In genomic region chr12:99027491-99027890, GRCh38 we compare ENCODE assay signal across 13 cellular contexts.
"Had no signal": no experiment of that assay in that cellular context is flagged by ENCODE, and none has a peak within 500 bp of the region (broad histone marks: within the 10 kb centered on the region; RNA-seq: fewer than 3 reads in every experiment).

No MANE protein-coding gene starts in this region.

- H3K4me3 ChIP-seq: esophagus squamous epithelium, lung, tibial artery had no signal

- H3K4me3 Mint-ChIP-seq: activated naive CD4-positive, alpha-beta T cell treated with anti-CD3 and anti-CD28 coated beads for 36 hours; naive thymus-derived CD4-positive, alpha-beta T cell; stimulated activated memory B cell treated with anti-CD40 and anti-IgM and Interleukin-4, amounts not matched to agents 10 μg/mL and 1 μg/mL and 100 μg/mL, for 72 hours; WTC11 had no signal

- H3K36me3 ChIP-seq: esophagus squamous epithelium, tibial artery had no signal

- H3K36me3 Mint-ChIP-seq: naive thymus-derived CD4-positive, alpha-beta T cell; stimulated activated memory B cell treated with anti-CD40 and anti-IgM and Interleukin-4, amounts not matched to agents 10 μg/mL and 1 μg/mL and 100 μg/mL, for 72 hours had no signal

- ATAC-seq: left colon; naive thymus-derived CD4-positive, alpha-beta T cell; right cardiac atrium; stimulated activated memory B cell treated with anti-CD40 and anti-IgM and Interleukin-4, amounts not matched to agents 10 μg/mL and 1 μg/mL and 100 μg/mL, for 72 hours had no signal

- DNase-seq: activated CD4-positive, alpha-beta T cell treated with anti-CD3 and anti-CD28 coated beads for 48 hours; activated naive CD4-positive, alpha-beta T cell treated with anti-CD3 and anti-CD28 coated beads for 36 hours; esophagus squamous epithelium; foreskin melanocyte; head of caudate nucleus; left colon; naive thymus-derived CD4-positive, alpha-beta T cell; posterior cingulate gyrus; right cardiac atrium; tibial artery had no signal

- H3K27me3 ChIP-seq: esophagus squamous epithelium, tibial artery had no signal

- H3K9me3 ChIP-seq: esophagus squamous epithelium, tibial artery had no signal

- H3K4me1 ChIP-seq: tibial artery had no signal

- H3K4me1 Mint-ChIP-seq: naive thymus-derived CD4-positive, alpha-beta T cell; stimulated activated memory B cell treated with anti-CD40 and anti-IgM and Interleukin-4, amounts not matched to agents 10 μg/mL and 1 μg/mL and 100 μg/mL, for 72 hours had no signal

- H3K27ac ChIP-seq: esophagus squamous epithelium, tibial artery had no signal

- H3K27ac Mint-ChIP-seq: activated naive CD4-positive, alpha-beta T cell treated with anti-CD3 and anti-CD28 coated beads for 36 hours; naive thymus-derived CD4-positive, alpha-beta T cell; stimulated activated memory B cell treated with anti-CD40 and anti-IgM and Interleukin-4, amounts not matched to agents 10 μg/mL and 1 μg/mL and 100 μg/mL, for 72 hours; WTC11 had no signal
